ENCODE assay signal across 8 cellular contexts in genomic region chr7:12715372-12716133, GRCh38. TPM values are rescaled to one million over a fixed set of nuclear protein-coding genes. Genes with fewer than 3 reads are reported as not detected.
A peak's percentile ranks its signal among the peaks of the same experiment; 100 is the strongest.
DNase-seq lines count a peak whose midpoint lies in the region; ATAC-seq and TF ChIP-seq lines count a peak whose summit lies in the region.

No MANE protein-coding gene starts in this region.

- H3K79me2 ChIP-seq in SK-N-SH (ENCODE audit: insufficient read depth), result no peaks in the 10 kb centered on the region

- intact Hi-C loops in spleen (cut with DNase I; ENCODE audit: low total_unique reads), result no loop called here

- no peaks in the 10 kb centered on the region for H3K9me2 ChIP-seq in SK-N-SH

- H3K4me3 ChIP-seq in AG10803 (ENCODE audit: low read length) (peak overlapping the region; percentile 42), SK-N-SH (ENCODE audit: low read depth in 2 of 2, low read length in 1 of 2) (no peak overlapping the region), spleen (peak overlapping the region in 3 of 8 donors; percentile 7 to 47 (median 16))

- H3K9ac ChIP-seq in SK-N-SH, result no peak overlapping the region

- POLR2A ChIA-PET in SK-N-SH (lab: Yijun Ruan, JAX), result no interaction called here

- ATAC-seq in HG02571 (IDR thresholded peaks at IDR 0.05; ENCODE audit: unreplicated experiment), result no peak
- ATAC-seq in GM18502 (IDR thresholded peaks at IDR 0.05; ENCODE audit: poor library complexity, unreplicated experiment), result no peak

- no peaks in the 10 kb centered on the region for H4K20me1 ChIP-seq in SK-N-SH (ENCODE audit: insufficient read depth)

- no peak overlapping the region for H3K4me2 ChIP-seq in SK-N-SH

- TF ChIP-seq CTCF in AG10803 (conservative IDR thresholded peaks at IDR 0.05; ENCODE audit: low read length) (no peak), SK-N-SH (IDR thresholded peaks at IDR 0.05) (no peak), spleen (IDR thresholded peaks at IDR 0.05 in 8 of 11, conservative IDR thresholded peaks at IDR 0.05 in 3 of 11) (no peak)

- H3K36me3 ChIP-seq in SK-N-SH (replicated peaks in 1 of 2; ENCODE audit: control insufficient read depth in 1 of 2, insufficient read depth in 2 of 2, low read length in 1 of 2), result no peaks in the 10 kb centered on the region
- H3K36me3 ChIP-seq in spleen, result no peaks in the 10 kb centered on the region

- CTCF ChIA-PET in SK-N-SH (lab: Yijun Ruan, JAX), result interaction anchor here (1.1 to 3.1 kb wide), 2 partner anchors 29 to 260 kb away, joined by 3 to 11 read pairs; no protein-coding TSS in a partner anchor

- H3K27me3 ChIP-seq in SK-N-SH (ENCODE audit: insufficient read depth), result no peaks in the 10 kb centered on the region
- H3K27me3 ChIP-seq in spleen (replicated peaks in 1 of 7), result no peaks in the 10 kb centered on the region

- no peak for TF ChIP-seq EP300 in SK-N-SH (IDR thresholded peaks at IDR 0.05; ENCODE audit: borderline replicate concordance in 1 of 2, low read depth in 1 of 2, low read length in 1 of 2)

- no peak for TF ChIP-seq RAD21 in SK-N-SH (IDR thresholded peaks at IDR 0.05; ENCODE audit: low read length)

- H3F3A ChIP-seq in SK-N-SH (replicated peaks; ENCODE audit: insufficient read depth), result peaks cover 6% of the 10 kb centered on the region

- H2AFZ ChIP-seq in SK-N-SH (ENCODE audit: low read depth), result peak overlapping the region; percentile 56; the same call in 1 of the 2 replicates

- TF ChIP-seq POLR2A in spleen (IDR thresholded peaks at IDR 0.05), result peak in 1 of 3 donors; percentile 31

- peaks cover 0 to 16% of the 10 kb centered on the region in 2 experiments; a peak in 1 of 4 replicates for H3K4me1 ChIP-seq in SK-N-SH (ENCODE audit: control insufficient read depth in 1 of 2, insufficient read depth in 2 of 2, low read depth in 1 of 2, low read length in 1 of 2)
- H3K4me1 ChIP-seq in spleen, result peaks cover 0 to 69% (median 24%) of the 10 kb centered on the region in 6 donors

- DNase-seq in AG10803 (ENCODE audit: low read depth), result peak; percentile 86
- peak; percentile 51 for DNase-seq in HPDE6-E6E7 (ENCODE audit: extremely low spot score)
- no peak for DNase-seq in SK-N-SH
- DNase-seq in dedifferentiated amniotic fluid mesenchymal stem cell (ENCODE audit: extremely low spot score), result peak; percentile 70
- DNase-seq in kidney glomerular epithelial cell (lab: John Stamatoyannopoulos, UW), result peak; percentile 39
- peak; percentile 81 for DNase-seq in spleen

- WGBS in SK-N-SH (ENCODE audit: low lambda C conversion rate), result 78% methylated on average over 12 of the region's 12 CpGs
- WGBS in spleen, 5 donors, result 12 to 22% (median 18%) methylated on average over 12 of the region's 12 CpGs

- H3K27ac ChIP-seq in SK-N-SH (ENCODE audit: low read depth in 2 of 2, low read length in 1 of 2), result no peak overlapping the region
- H3K27ac ChIP-seq in spleen, result peak overlapping the region; percentile 37 to 84 (median 78)

- H3K9me3 ChIP-seq in SK-N-SH, result no peaks in the 10 kb centered on the region
- H3K9me3 ChIP-seq in spleen, result no peaks in the 10 kb centered on the region

TF ChIP-seq in SK-N-SH, 30 proteins besides CTCF, POLR2A, EP300 and RAD21:
- TF ChIP-seq SIN3A (IDR thresholded peaks at IDR 0.05; ENCODE audit: borderline replicate concordance, low read depth, low read length), result no peak
- no peak for TF ChIP-seq EZH2phosphoT487 (IDR thresholded peaks at IDR 0.05; ENCODE audit: borderline replicate concordance, low read depth)
- TF ChIP-seq, protein P1, sequence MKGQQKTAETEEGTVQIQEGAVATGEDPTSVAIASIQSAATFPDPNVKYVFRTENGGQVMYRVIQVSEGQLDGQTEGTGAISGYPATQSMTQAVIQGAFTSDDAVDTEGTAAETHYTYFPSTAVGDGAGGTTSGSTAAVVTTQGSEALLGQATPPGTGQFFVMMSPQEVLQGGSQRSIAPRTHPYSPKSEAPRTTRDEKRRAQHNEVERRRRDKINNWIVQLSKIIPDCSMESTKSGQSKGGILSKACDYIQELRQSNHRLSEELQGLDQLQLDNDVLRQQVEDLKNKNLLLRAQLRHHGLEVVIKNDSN (IDR thresholded peaks at IDR 0.05; ENCODE audit: borderline replicate concordance, low read depth), result no peak
- no peak for TF ChIP-seq RFX5 (IDR thresholded peaks at IDR 0.05; ENCODE audit: low read length)
- no peak for TF ChIP-seq FOXM1 (IDR thresholded peaks at IDR 0.05; ENCODE audit: low read depth)
- no peak for TF ChIP-seq GABPA (IDR thresholded peaks at IDR 0.05; ENCODE audit: low read depth)
- TF ChIP-seq RCOR1 (IDR thresholded peaks at IDR 0.05; ENCODE audit: low read length), result no peak
- no peak for TF ChIP-seq YY1 (IDR thresholded peaks at IDR 0.05; ENCODE audit: low read depth)
- no peak for TF ChIP-seq RXRA (IDR thresholded peaks at IDR 0.05; ENCODE audit: borderline replicate concordance, low read depth)
- TF ChIP-seq ELF1 (IDR thresholded peaks at IDR 0.05), result no peak
- TF ChIP-seq, protein P2, sequence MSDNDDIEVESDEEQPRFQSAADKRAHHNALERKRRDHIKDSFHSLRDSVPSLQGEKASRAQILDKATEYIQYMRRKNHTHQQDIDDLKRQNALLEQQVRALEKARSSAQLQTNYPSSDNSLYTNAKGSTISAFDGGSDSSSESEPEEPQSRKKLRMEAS (IDR thresholded peaks at IDR 0.05; ENCODE audit: low read depth), result no peak
- no peak for TF ChIP-seq ZBTB33 (IDR thresholded peaks at IDR 0.05; ENCODE audit: borderline replicate concordance, low read depth)
- no peak for TF ChIP-seq GATA2 (CRISPR knock-in tag; IDR thresholded peaks at IDR 0.05)
- TF ChIP-seq USF2 (IDR thresholded peaks at IDR 0.05; ENCODE audit: borderline replicate concordance, low read depth, low read length), result no peak
- TF ChIP-seq POLR2AphosphoS5 (IDR thresholded peaks at IDR 0.05; ENCODE audit: low read depth, low read length), result no peak

RNA-seq across cellular contexts. Expression of gene ARL4A, which starts 28.1 kb away (rescaled TPM):
- 5.5 and 6.5 TPM in 2 replicates for polyA plus RNA-seq in SK-N-SH (2012; rRNA removed)
- polyA plus RNA-seq in SK-N-SH (2012; cell fraction: cytosol; rRNA removed), result 8.7 and 12.4 TPM in 2 replicates
- 3.1 and 3.3 TPM in 2 replicates for polyA plus RNA-seq in SK-N-SH (2012; cell fraction: nucleus; rRNA removed)
- total RNA-seq in spleen, result 10 to 100 TPM; 15.8 to 40.9 (median 31.9) TPM
- polyA plus RNA-seq in spleen, result 10 to 100 TPM; 12.9 to 25.3 (median 15.8) TPM

Comparison
In these comparisons a context has a peak if more than half of its experiments do, and no peak if none do; other contexts are left out.
1. H3K27ac ChIP-seq: peak in spleen (8 of 8); none in SK-N-SH (0 of 2).